In genomic region chr5:88145603-88146467, GRCh38 we compare ENCODE assay signal across 9 cellular contexts.
DNase-seq lines count a peak whose midpoint lies in the region; ATAC-seq lines count a peak whose summit lies in the region.
"Had no signal": no experiment of that assay in that cellular context is flagged by ENCODE, and none has a peak within 500 bp of the region (broad histone marks: within the 10 kb centered on the region; RNA-seq: fewer than 3 reads in every experiment).

No MANE protein-coding gene starts in this region.

- POLR2A ChIA-PET in activated naive CD8-positive, alpha-beta T cell treated with anti-CD3 and anti-CD28 coated beads, Interleukin-2, amount 10 ng/mL, durations not matched to agents 7 days and 5 days (lab: Charles Lee), result interaction anchor here (0.6 kb wide), 1 partner anchor 534 kb away, joined by 4 read pairs; no protein-coding TSS in a partner anchor

- H3K36me3 Mint-ChIP-seq in T-helper 1 cell treated with Interleukin-12 subunit alpha and Interleukin-12 subunit beta and Interleukin-4 antibody, amounts not matched to agents 30 μg/mL and 1 μg/mL, for 36 hours (ENCODE audit: low read depth), result no peaks in the 10 kb centered on the region
- peaks cover 2% of the 10 kb centered on the region for H3K36me3 Mint-ChIP-seq in activated naive CD8-positive, alpha-beta T cell treated with anti-CD3 and anti-CD28 coated beads, Interleukin-2, amount 10 ng/mL, durations not matched to agents 7 days and 5 days

- no peak for DNase-seq in T-helper 1 cell
- DNase-seq in activated naive CD8-positive, alpha-beta T cell treated with anti-CD3 and anti-CD28 coated beads, Interleukin-2, amount 10 ng/mL, durations not matched to agents 7 days and 5 days, result peak; percentile 31
- DNase-seq in iPS-NIHi7 (ENCODE audit: extremely low spot score), result peak; percentile 34
- DNase-seq in stimulated activated CD8-positive, alpha-beta memory T cell treated with anti-CD3 and anti-CD28 coated beads, Interleukin-4, amount 100 ng/mL, for 48 hours, result peak; percentile 24
- DNase-seq in COLO668 (lab: John Stamatoyannopoulos, UW; ENCODE audit: unreplicated experiment), result no peak
- DNase-seq in NCI-H1436 treated with DMSO at 0.1 percent for 48 hours (lab: John Stamatoyannopoulos, UW), result no peak
- DNase-seq in glomerular visceral epithelial cell (ENCODE audit: extremely low spot score), result no peak

- no peak overlapping the region for H3K27ac Mint-ChIP-seq in T-helper 1 cell treated with Interleukin-12 subunit alpha and Interleukin-12 subunit beta and Interleukin-4 antibody, amounts not matched to agents 30 μg/mL and 1 μg/mL, for 36 hours
- no peak overlapping the region for H3K27ac Mint-ChIP-seq in activated naive CD8-positive, alpha-beta T cell treated with anti-CD3 and anti-CD28 coated beads, Interleukin-2, amount 10 ng/mL, durations not matched to agents 7 days and 5 days

- ATAC-seq in activated naive CD8-positive, alpha-beta T cell treated with anti-CD3 and anti-CD28 coated beads, Interleukin-2, amount 10 ng/mL, durations not matched to agents 7 days and 5 days (ENCODE audit: low read depth), result no peak
- ATAC-seq: A549 had no signal

- H3K27me3 Mint-ChIP-seq in T-helper 1 cell treated with Interleukin-12 subunit alpha and Interleukin-12 subunit beta and Interleukin-4 antibody, amounts not matched to agents 30 μg/mL and 1 μg/mL, for 36 hours (ENCODE audit: low read depth), result peaks cover 30% of the 10 kb centered on the region
- H3K27me3 Mint-ChIP-seq in activated naive CD8-positive, alpha-beta T cell treated with anti-CD3 and anti-CD28 coated beads, Interleukin-2, amount 10 ng/mL, durations not matched to agents 7 days and 5 days, result peaks cover 24% of the 10 kb centered on the region

- peaks cover 20% of the 10 kb centered on the region for H3K4me1 Mint-ChIP-seq in T-helper 1 cell treated with Interleukin-12 subunit alpha and Interleukin-12 subunit beta and Interleukin-4 antibody, amounts not matched to agents 30 μg/mL and 1 μg/mL, for 36 hours (ENCODE audit: low read depth)
- peaks cover 22% of the 10 kb centered on the region for H3K4me1 Mint-ChIP-seq in activated naive CD8-positive, alpha-beta T cell treated with anti-CD3 and anti-CD28 coated beads, Interleukin-2, amount 10 ng/mL, durations not matched to agents 7 days and 5 days

- H3K9me3 Mint-ChIP-seq in T-helper 1 cell treated with Interleukin-12 subunit alpha and Interleukin-12 subunit beta and Interleukin-4 antibody, amounts not matched to agents 30 μg/mL and 1 μg/mL, for 36 hours, result peaks cover 5% of the 10 kb centered on the region
- H3K9me3 Mint-ChIP-seq in activated naive CD8-positive, alpha-beta T cell treated with anti-CD3 and anti-CD28 coated beads, Interleukin-2, amount 10 ng/mL, durations not matched to agents 7 days and 5 days, result peaks cover 1% of the 10 kb centered on the region

- H3K4me3 Mint-ChIP-seq in T-helper 1 cell treated with Interleukin-12 subunit alpha and Interleukin-12 subunit beta and Interleukin-4 antibody, amounts not matched to agents 30 μg/mL and 1 μg/mL, for 36 hours, result peak overlapping the region; percentile 56
- H3K4me3 Mint-ChIP-seq in activated naive CD8-positive, alpha-beta T cell treated with anti-CD3 and anti-CD28 coated beads, Interleukin-2, amount 10 ng/mL, durations not matched to agents 7 days and 5 days, result peak overlapping the region; percentile 67

Comparison
In these comparisons a context has a peak if more than half of its experiments do, and no peak if none do; other contexts are left out.
1. DNase-seq: peak in activated naive CD8-positive, alpha-beta T cell treated with anti-CD3 and anti-CD28 coated beads, Interleukin-2, amount 10 ng/mL, durations not matched to agents 7 days and 5 days (single experiment), iPS-NIHi7 (single experiment) and stimulated activated CD8-positive, alpha-beta memory T cell treated with anti-CD3 and anti-CD28 coated beads, Interleukin-4, amount 100 ng/mL, for 48 hours (single experiment); none in T-helper 1 cell (0 of 5), COLO668 (single experiment), NCI-H1436 treated with DMSO at 0.1 percent for 48 hours (single experiment) and glomerular visceral epithelial cell (single experiment).